Comparison of ENCODE assay signal across 1 cellular context in genomic region chr20:5606347-5606746, GRCh38.
TF ChIP-seq lines count a peak whose summit lies in the region.

No MANE protein-coding gene starts in this region.

TF ChIP-seq in K562, 482 proteins besides CTCF, POLR2A, EP300 and RAD21 (continued from another document):
- TF ChIP-seq SP1 (CRISPR knock-in tag; IDR thresholded peaks at IDR 0.05) (no peak), KAT8 (IDR thresholded peaks at IDR 0.05; ENCODE audit: low read depth) (no peak), ARID1B (IDR thresholded peaks at IDR 0.05) (no peak), SMARCA4 (IDR thresholded peaks at IDR 0.05) (no peak), ZNF583 (CRISPR knock-in tag; IDR thresholded peaks at IDR 0.05) (no peak), KLF6 (CRISPR knock-in tag; IDR thresholded peaks at IDR 0.05; ENCODE audit: borderline replicate concordance) (no peak), ZNF146 (CRISPR knock-in tag; IDR thresholded peaks at IDR 0.05; ENCODE audit: unreplicated experiment) (no peak), PHB2 (IDR thresholded peaks at IDR 0.05; ENCODE audit: low read depth) (no peak), ZNF121 (CRISPR knock-in tag; conservative IDR thresholded peaks at IDR 0.05) (no peak), SMC3 (conservative IDR thresholded peaks at IDR 0.05; ENCODE audit: insufficient read depth, low read depth, low read length) (no peak), SAFB2 (IDR thresholded peaks at IDR 0.05; ENCODE audit: borderline replicate concordance, low read depth, low read length, severe bottlenecking) (no peak), NFATC3 (IDR thresholded peaks at IDR 0.05) (no peak), ZEB2 (IDR thresholded peaks at IDR 0.05) (no peak), MAZ (CRISPR knock-in tag; conservative IDR thresholded peaks at IDR 0.05 in 1 of 2, IDR thresholded peaks at IDR 0.05 in 1 of 2) (no peak), CC2D1A (IDR thresholded peaks at IDR 0.05) (no peak), NCOA1 (IDR thresholded peaks at IDR 0.05; ENCODE audit: low read depth) (no peak)
